ENCODE assay signal across 15 cellular contexts in genomic region chr3:69420781-69421520, GRCh38. TPM values are rescaled to one million over a fixed set of nuclear protein-coding genes. Genes with fewer than 3 reads are reported as not detected.
DNase-seq lines count a peak whose midpoint lies in the region; ATAC-seq, FAIRE-seq and TF ChIP-seq lines count a peak whose summit lies in the region.
"Had no signal": no experiment of that assay in that cellular context is flagged by ENCODE, and none has a peak within 500 bp of the region (broad histone marks: within the 10 kb centered on the region; RNA-seq: fewer than 3 reads in every experiment).

No MANE protein-coding gene starts in this region.

- no peaks in the 10 kb centered on the region for H3K9me1 ChIP-seq in endothelial cell of umbilical vein (replicated peaks; ENCODE audit: control insufficient read depth, extremely low read depth, insufficient read depth, low read length)

- dilution Hi-C loops in endothelial cell of umbilical vein (cut with MboI; ENCODE audit: extremely low pct_ligation_motif_present, low sequenced_read_pairs): loop anchor here (10.0 to 25.0 kb wide), 2 partner anchors 96 to 259 kb away; no protein-coding TSS in a partner anchor

- H3K27me3 ChIP-seq in PC-3 (ENCODE audit: low read length): no peaks in the 10 kb centered on the region
- H3K27me3 ChIP-seq in endothelial cell of umbilical vein (ENCODE audit: control insufficient read depth in 2 of 2, insufficient read depth in 2 of 2, low read length in 2 of 2): no peaks in the 10 kb centered on the region
- H3K27me3 ChIP-seq in upper lobe of left lung: no peaks in the 10 kb centered on the region
- H3K27me3 ChIP-seq: BLaER1 treated with 17β-estradiol and CSF1 and Interleukin-3, amounts not matched to agents 10 nM and 100 nM had no signal

- CTCF ChIA-PET in PC-3 (lab: Charles Lee): no interaction called here
- CTCF ChIA-PET in endothelial cell of umbilical vein (lab: Charles Lee): interaction anchor here (1.0 to 4.8 kb wide), 7 partner anchors 10 to 300 kb away, joined by 3 to 52 read pairs (median 6); no protein-coding TSS in a partner anchor

- POLR2A ChIA-PET in PC-3 (lab: Charles Lee; ENCODE audit: unreplicated experiment) (no interaction called here), endothelial cell of umbilical vein (lab: Charles Lee) (interaction anchor here (0.6 kb wide), 1 partner anchor 233 kb away, joined by 7 read pairs; no protein-coding TSS in a partner anchor)

- no peak for TF ChIP-seq POLR2A in endothelial cell of umbilical vein (IDR thresholded peaks at IDR 0.05; ENCODE audit: low read depth, low read length)
- TF ChIP-seq POLR2A in upper lobe of left lung (IDR thresholded peaks at IDR 0.05): no peak

- H3K36me3 ChIP-seq in PC-3 (ENCODE audit: low read depth, low read length) (no peaks in the 10 kb centered on the region), endothelial cell of umbilical vein (ENCODE audit: control insufficient read depth in 2 of 2, extremely low read depth in 1 of 2, insufficient read depth in 2 of 2, low read length in 2 of 2) (no peaks in the 10 kb centered on the region), upper lobe of left lung (no peaks in the 10 kb centered on the region)
- H3K36me3 ChIP-seq: BLaER1 treated with 17β-estradiol and CSF1 and Interleukin-3, amounts not matched to agents 10 nM and 100 nM had no signal

- no peaks in the 10 kb centered on the region for H3K9me2 ChIP-seq in PC-3 (replicated peaks; ENCODE audit: low read length)

- no peaks in the 10 kb centered on the region for H3K4me1 ChIP-seq in PC-3 (ENCODE audit: insufficient read depth, low read length)
- peaks cover 16% of the 10 kb centered on the region for H3K4me1 ChIP-seq in endothelial cell of umbilical vein (ENCODE audit: control insufficient read depth, extremely low read depth, insufficient read depth, low read length)
- H3K4me1 ChIP-seq in upper lobe of left lung: peaks cover 10 to 19% (median 15%) of the 10 kb centered on the region in 4 donors

- no peak overlapping the region for H3K4me3 ChIP-seq in PC-3 (ENCODE audit: low read length)
- no peak overlapping the region for H3K4me3 ChIP-seq in endothelial cell of umbilical vein (replicated peaks in 1 of 3; ENCODE audit: insufficient read depth in 1 of 3, low read depth in 1 of 3, low read length in 3 of 3)
- H3K4me3 ChIP-seq in upper lobe of left lung: no peak overlapping the region
- H3K4me3 ChIP-seq: BLaER1 treated with 17β-estradiol and CSF1 and Interleukin-3, amounts not matched to agents 10 nM and 100 nM had no signal

- peak; percentile 83 for FAIRE-seq in endothelial cell of umbilical vein (lab: Jason Lieb, UNC)
- FAIRE-seq: GM18507 had no signal

- H3F3A ChIP-seq in PC-3 (ENCODE audit: low read length, unreplicated experiment): no peaks in the 10 kb centered on the region

- H3K79me2 ChIP-seq in PC-3 (ENCODE audit: low read length) (no peaks in the 10 kb centered on the region), endothelial cell of umbilical vein (ENCODE audit: control insufficient read depth, insufficient read depth, low read length) (no peaks in the 10 kb centered on the region)

- TF ChIP-seq CTCF in PC-3 (conservative IDR thresholded peaks at IDR 0.05; ENCODE audit: low read depth, low read length) (no peak), endothelial cell of umbilical vein (IDR thresholded peaks at IDR 0.05; ENCODE audit: extremely low read depth in 1 of 2, insufficient read depth in 1 of 2, low read depth in 1 of 2, low read length in 2 of 2) (no peak), upper lobe of left lung (IDR thresholded peaks at IDR 0.05) (no peak)

- H2AFZ ChIP-seq in PC-3 (ENCODE audit: low read length): no peak overlapping the region
- peak overlapping the region; percentile 74 for H2AFZ ChIP-seq in endothelial cell of umbilical vein (ENCODE audit: low read depth, low read length)

- TF ChIP-seq EP300 in upper lobe of left lung (IDR thresholded peaks at IDR 0.05): peak in 1 of 4 donors; percentile 3

- H3K4me2 ChIP-seq in PC-3 (ENCODE audit: low read length): no peak overlapping the region
- peak overlapping the region; percentile 48 for H3K4me2 ChIP-seq in endothelial cell of umbilical vein (ENCODE audit: insufficient read depth, low read length)

- no TSS peak for BruUV-seq in PC-3 (replicated peaks; lab: Mats Ljungman, UMichigan)
- no TSS peak for BruUV-seq in endothelial cell of umbilical vein (replicated peaks; lab: Mats Ljungman, UMichigan)

- ATAC-seq in PC-3 (peak; percentile 31; the same call in 1 of the 2 replicates), left lobe of liver (peak; percentile 55), upper lobe of left lung (ENCODE audit: low FRiP score in 2 of 2) (peak; percentile 62 to 77), HG02840 (IDR thresholded peaks at IDR 0.05; ENCODE audit: low FRiP score, unreplicated experiment) (no peak)
- ATAC-seq: naive thymus-derived CD8-positive, alpha-beta T cell had no signal

- DNase-seq in PC-3: no peak
- peak; percentile 92 for DNase-seq in endothelial cell of umbilical vein (ENCODE audit: low read depth, low spot score)
- DNase-seq in left lobe of liver (ENCODE audit: low spot score): no peak
- DNase-seq in upper lobe of left lung: peak in 1 of 2 donors; percentile 48
- no peak for DNase-seq in ecto neural progenitor cell (ENCODE audit: low spot score)
- no peak for DNase-seq in NCI-H2107 (lab: John Stamatoyannopoulos, UW)
- DNase-seq: activated CD4-positive, alpha-beta T cell treated with anti-CD3 and anti-CD28 coated beads, Interleukin-2, amount 50 U/mL, for 48 hours; activated T-cell treated with anti-CD3 and anti-CD28 coated beads, Interleukin-2, amount 50 U/mL, for 48 hours; naive thymus-derived CD8-positive, alpha-beta T cell; NCI-H1694; NCI-H510A treated with DMSO at 0.1 percent for 48 hours had no signal

- WGBS in upper lobe of left lung, 2 donors: 48 to 55% methylated on average over 5 of the region's 5 CpGs

- H3K9ac ChIP-seq in PC-3 (ENCODE audit: low read length): no peak overlapping the region
- no peak overlapping the region for H3K9ac ChIP-seq in endothelial cell of umbilical vein (replicated peaks; ENCODE audit: extremely low read depth, insufficient read depth, low read length)
- H3K9ac ChIP-seq: BLaER1 treated with 17β-estradiol and CSF1 and Interleukin-3, amounts not matched to agents 10 nM and 100 nM had no signal

- no peaks in the 10 kb centered on the region for H3K9me3 ChIP-seq in PC-3 (ENCODE audit: low read length)
- H3K9me3 ChIP-seq in endothelial cell of umbilical vein (replicated peaks; ENCODE audit: control insufficient read depth, insufficient read depth, low read length): no peaks in the 10 kb centered on the region
- H3K9me3 ChIP-seq in upper lobe of left lung: no peaks in the 10 kb centered on the region
- H3K9me3 ChIP-seq: BLaER1 treated with 17β-estradiol and CSF1 and Interleukin-3, amounts not matched to agents 10 nM and 100 nM had no signal

- H3K27ac ChIP-seq in PC-3 (ENCODE audit: low read length) (no peak overlapping the region), endothelial cell of umbilical vein (ENCODE audit: insufficient read depth, low read depth, low read length) (peak overlapping the region; percentile 56), upper lobe of left lung (peak overlapping the region; percentile 16 to 71 (median 52))
- H3K27ac ChIP-seq: BLaER1 treated with 17β-estradiol and CSF1 and Interleukin-3, amounts not matched to agents 10 nM and 100 nM had no signal

- no peaks in the 10 kb centered on the region for H4K20me1 ChIP-seq in PC-3 (ENCODE audit: low read length)
- no peaks in the 10 kb centered on the region for H4K20me1 ChIP-seq in endothelial cell of umbilical vein (replicated peaks; ENCODE audit: control insufficient read depth, extremely low read depth, insufficient read depth, low read length)
- H4K20me1 ChIP-seq: BLaER1 treated with 17β-estradiol and CSF1 and Interleukin-3, amounts not matched to agents 10 nM and 100 nM had no signal

- intact Hi-C loops in PC-3 (cut with micrococcal nuclease): no loop called here
- intact Hi-C loops in endothelial cell of umbilical vein (cut with micrococcal nuclease): loop anchor here (1.0 to 2.0 kb wide), 3 partner anchors 10 to 68 kb away; no protein-coding TSS in a partner anchor

TF ChIP-seq in endothelial cell of umbilical vein, 7 proteins besides CTCF, POLR2A, EP300 and RAD21:
- TF ChIP-seq EZH2 (IDR thresholded peaks at IDR 0.05; ENCODE audit: borderline replicate concordance, low read depth, low read length, severe bottlenecking): no peak
- TF ChIP-seq POLR2AphosphoS5 (IDR thresholded peaks at IDR 0.05; ENCODE audit: insufficient read depth, low read depth, low read length): peak; percentile 57
- no peak for TF ChIP-seq MAX (IDR thresholded peaks at IDR 0.05; ENCODE audit: insufficient read depth, insufficient read length)
- no peak for TF ChIP-seq JUN (IDR thresholded peaks at IDR 0.05; ENCODE audit: borderline replicate concordance, insufficient read depth, insufficient read length, low read depth)
- TF ChIP-seq GATA2 (IDR thresholded peaks at IDR 0.05; ENCODE audit: insufficient read depth, insufficient read length, low read depth, low read length): peak; percentile 59
- peak; percentile 68 for TF ChIP-seq FOS (IDR thresholded peaks at IDR 0.05; ENCODE audit: borderline replicate concordance, insufficient read depth, low read length)
- TF ChIP-seq MYC (IDR thresholded peaks at IDR 0.05; ENCODE audit: low read depth, low read length): peak; percentile 15

RNA-seq across cellular contexts. Expression of gene FRMD4B, which starts 35.1 kb away (rescaled TPM):
- 2.9 and 5.7 TPM in 2 replicates for total RNA-seq in PC-3 (2014; rRNA removed)
- total RNA-seq in endothelial cell of umbilical vein: 77.7 and 89.7 TPM in 2 replicates
- polyA plus RNA-seq in endothelial cell of umbilical vein: 58.4 and 66.4 TPM in 2 replicates
- polyA plus RNA-seq in endothelial cell of umbilical vein (2011; cell fraction: cytosol; rRNA removed): 54.0 and 54.3 TPM in 2 replicates
- 187 and 208 TPM in 2 replicates for polyA plus RNA-seq in endothelial cell of umbilical vein (2011; cell fraction: nucleus; rRNA removed)
- 48.6 and 55.5 TPM in 2 replicates for polyA plus RNA-seq in endothelial cell of umbilical vein (2012)
- 215 and 218 TPM in 2 replicates for polyA minus RNA-seq in endothelial cell of umbilical vein
- polyA minus RNA-seq in endothelial cell of umbilical vein (2011; cell fraction: cytosol; rRNA and poly(A)+ RNA removed): 3.3 TPM
- polyA minus RNA-seq in endothelial cell of umbilical vein (2011; cell fraction: nucleus; rRNA and poly(A)+ RNA removed): 236 and 297 TPM in 2 replicates
- 12.8 TPM for total RNA-seq in left lobe of liver
- total RNA-seq in upper lobe of left lung: 100 to 1,000 TPM in 2 of 6 donors, 10 to 100 TPM in 4; 48.0 to 136 (median 62.8) TPM
- total RNA-seq: OCI-LY7 had no signal
